ENCODE assay signal across 1 cellular context in genomic region chr12:77609016-77609415, GRCh38.
TF ChIP-seq lines count a peak whose summit lies in the region.

No MANE protein-coding gene starts in this region.

TF ChIP-seq in SK-N-SH, 30 proteins besides CTCF, POLR2A, EP300 and RAD21 (continued from another document):
- TF ChIP-seq REST (IDR thresholded peaks at IDR 0.05; ENCODE audit: low read depth, low read length) (no peak), FOXM1 (IDR thresholded peaks at IDR 0.05; ENCODE audit: low read depth) (no peak), ELF1 (IDR thresholded peaks at IDR 0.05) (no peak), YY1 (IDR thresholded peaks at IDR 0.05; ENCODE audit: low read depth) (no peak), USF1 (IDR thresholded peaks at IDR 0.05; ENCODE audit: borderline replicate concordance, low read depth) (no peak), EZH2phosphoT487 (IDR thresholded peaks at IDR 0.05; ENCODE audit: borderline replicate concordance, low read depth) (no peak), MEF2A (IDR thresholded peaks at IDR 0.05; ENCODE audit: borderline replicate concordance, low read depth) (no peak), FOSL2 (IDR thresholded peaks at IDR 0.05; ENCODE audit: borderline replicate concordance, low read depth) (no peak), NFIC (IDR thresholded peaks at IDR 0.05; ENCODE audit: borderline replicate concordance) (no peak)
